25 cellular contexts compared by ENCODE assay signal in the genomic region with DNA sequence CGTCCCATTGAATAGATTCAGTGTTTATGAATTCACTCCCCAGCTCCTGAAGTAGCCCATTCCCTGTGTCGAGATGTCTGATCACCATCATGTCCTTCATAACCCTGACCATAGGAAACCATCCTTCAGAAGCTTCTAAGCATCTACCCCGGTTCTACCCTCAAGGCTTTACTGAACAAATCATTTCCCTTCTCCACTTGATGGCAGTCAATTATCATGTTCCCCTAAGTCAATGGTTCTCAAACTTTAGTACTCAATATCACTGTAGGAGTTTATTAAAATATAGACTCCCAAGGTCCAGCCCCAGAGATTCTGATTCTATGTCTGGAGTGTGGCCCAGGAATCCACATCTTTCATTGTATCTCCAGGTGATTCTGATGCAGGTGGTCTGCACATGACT.
DNase-seq lines count a peak whose midpoint lies in the region; ATAC-seq and TF ChIP-seq lines count a peak whose summit lies in the region.
"Had no signal": no experiment of that assay in that cellular context is flagged by ENCODE, and none has a peak within 500 bp of the region (broad histone marks: within the 10 kb centered on the region; RNA-seq: fewer than 3 reads in every experiment).

No MANE protein-coding gene starts in this region.

- ATAC-seq in heart left ventricle: peak in 2 of 4 donors; percentile 48 to 50
- ATAC-seq in GM18907 (IDR thresholded peaks at IDR 0.05; ENCODE audit: unreplicated experiment): no peak
- ATAC-seq: activated naive CD8-positive, alpha-beta T cell treated with anti-CD3 and anti-CD28 coated beads, Interleukin-2, amount 50 U/mL, for 24 hours; lower lobe of right lung; Right ventricle myocardium inferior; WTC11 had no signal

- H3K4me3 Mint-ChIP-seq in chondrocyte (ENCODE audit: unreplicated experiment): no peak overlapping the region
- H3K4me3 Mint-ChIP-seq in endothelial cell (ENCODE audit: unreplicated experiment): no peak overlapping the region
- H3K4me3 Mint-ChIP-seq: activated naive CD8-positive, alpha-beta T cell treated with anti-CD3 and anti-CD28 coated beads, Interleukin-2, amount 50 U/mL, for 24 hours; type B pancreatic cell; WTC11 had no signal

- H3K4me1 ChIP-seq in heart left ventricle (no peaks in the 10 kb centered on the region), right atrium auricular region (no peaks in the 10 kb centered on the region), tibial artery (no peaks in the 10 kb centered on the region)
- H3K4me1 ChIP-seq: lower lobe of right lung, stomach had no signal

- no peaks in the 10 kb centered on the region for H3K4me1 Mint-ChIP-seq in chondrocyte (ENCODE audit: low read depth)
- no peaks in the 10 kb centered on the region for H3K4me1 Mint-ChIP-seq in endothelial cell (ENCODE audit: unreplicated experiment)
- H3K4me1 Mint-ChIP-seq: activated naive CD8-positive, alpha-beta T cell treated with anti-CD3 and anti-CD28 coated beads, Interleukin-2, amount 50 U/mL, for 24 hours had no signal

- H3K36me3 Mint-ChIP-seq in chondrocyte (ENCODE audit: low read depth): no peaks in the 10 kb centered on the region
- no peaks in the 10 kb centered on the region for H3K36me3 Mint-ChIP-seq in endothelial cell (ENCODE audit: low read depth, unreplicated experiment)
- H3K36me3 Mint-ChIP-seq: type B pancreatic cell, WTC11 had no signal

- no peaks in the 10 kb centered on the region for H3K9me3 ChIP-seq in heart left ventricle
- H3K9me3 ChIP-seq in right atrium auricular region: no peaks in the 10 kb centered on the region
- H3K9me3 ChIP-seq in tibial artery: no peaks in the 10 kb centered on the region
- H3K9me3 ChIP-seq: lower lobe of right lung, stomach had no signal

- H3K4me3 ChIP-seq in heart left ventricle (no peak overlapping the region), right atrium auricular region (no peak overlapping the region), tibial artery (no peak overlapping the region)
- H3K4me3 ChIP-seq: lower lobe of right lung, stomach had no signal

- 79 to 91% (median 82%) methylated on average over 3 of the region's 3 CpGs for WGBS in heart left ventricle, 4 donors

- H3K27ac Mint-ChIP-seq in chondrocyte (ENCODE audit: unreplicated experiment): no peak overlapping the region
- H3K27ac Mint-ChIP-seq in endothelial cell (ENCODE audit: unreplicated experiment): no peak overlapping the region
- H3K27ac Mint-ChIP-seq: activated naive CD8-positive, alpha-beta T cell treated with anti-CD3 and anti-CD28 coated beads, Interleukin-2, amount 50 U/mL, for 24 hours; type B pancreatic cell; WTC11 had no signal

- intact Hi-C loops in heart left ventricle (cut with DNase I) (loop anchor here (1.0 to 10.0 kb wide), 5 partner anchors 228 to 327 kb away; partner anchors contain the start of gene SP5 (in 3 of the 10)), tibial artery (cut with DNase I; ENCODE audit: low total_unique reads) (no loop called here)

- no peaks in the 10 kb centered on the region for H3K9me3 Mint-ChIP-seq in chondrocyte (ENCODE audit: low read depth)
- H3K9me3 Mint-ChIP-seq in endothelial cell (ENCODE audit: unreplicated experiment): no peaks in the 10 kb centered on the region
- H3K9me3 Mint-ChIP-seq: activated naive CD8-positive, alpha-beta T cell treated with anti-CD3 and anti-CD28 coated beads, Interleukin-2, amount 50 U/mL, for 24 hours; type B pancreatic cell had no signal

- DNase-seq in heart left ventricle (no peak), right atrium auricular region (ENCODE audit: low spot score) (no peak), chondrocyte (ENCODE audit: low spot score) (no peak), lung microvascular endothelial cell (ENCODE audit: low read depth in 2 of 2) (peak; percentile 43 to 54), tibial artery (no peak), endothelial cell (ENCODE audit: low spot score) (no peak), COLO668 (lab: John Stamatoyannopoulos, UW; ENCODE audit: unreplicated experiment) (no peak)
- DNase-seq: activated CD4-positive, alpha-beta T cell treated with anti-CD3 and anti-CD28 coated beads, Interleukin-2, amount 50 U/mL, for 48 hours; activated gamma-delta T cell; activated naive CD8-positive, alpha-beta T cell treated with anti-CD3 and anti-CD28 coated beads, Interleukin-2, amount 50 U/mL, for 24 hours; COR-L47; cortex of kidney; islet precursor cell; lower lobe of right lung; NCI-H187; NCI-H226; NCI-H82; OCI-M1; retina; stomach; T-helper 9 cell had no signal

- H3K27me3 ChIP-seq in heart left ventricle (no peaks in the 10 kb centered on the region), right atrium auricular region (no peaks in the 10 kb centered on the region), tibial artery (no peaks in the 10 kb centered on the region)
- H3K27me3 ChIP-seq: stomach had no signal

- peaks cover 3% of the 10 kb centered on the region for H3K27me3 Mint-ChIP-seq in chondrocyte (ENCODE audit: low read depth)
- H3K27me3 Mint-ChIP-seq in endothelial cell (ENCODE audit: unreplicated experiment): peaks cover 1% of the 10 kb centered on the region
- H3K27me3 Mint-ChIP-seq: type B pancreatic cell had no signal

- H3K36me3 ChIP-seq in heart left ventricle (no peaks in the 10 kb centered on the region), right atrium auricular region (no peaks in the 10 kb centered on the region), tibial artery (no peaks in the 10 kb centered on the region)
- H3K36me3 ChIP-seq: lower lobe of right lung, stomach had no signal

- no peak for TF ChIP-seq POLR2A in heart left ventricle (IDR thresholded peaks at IDR 0.05)

- H3K27ac ChIP-seq in heart left ventricle (no peak overlapping the region), right atrium auricular region (no peak overlapping the region), tibial artery (no peak overlapping the region)
- H3K27ac ChIP-seq: lower lobe of right lung, stomach had no signal

- TF ChIP-seq CTCF in heart left ventricle (IDR thresholded peaks at IDR 0.05) (peak in 8 of 12 donors; percentile 23 to 57 (median 42)), right atrium auricular region (IDR thresholded peaks at IDR 0.05) (peak in 1 of 2 donors; percentile 28), chondrocyte (IDR thresholded peaks at IDR 0.05) (peak; percentile 42), tibial artery (IDR thresholded peaks at IDR 0.05) (peak; percentile 30 to 46), endothelial cell (IDR thresholded peaks at IDR 0.05; ENCODE audit: unreplicated experiment) (no peak)

Comparison
In these comparisons a context has a peak if more than half of its experiments do, and no peak if none do; other contexts are left out.
1. DNase-seq: peak in lung microvascular endothelial cell (2 of 2); none in heart left ventricle (0 of 5), right atrium auricular region (single experiment), chondrocyte (single experiment), tibial artery (0 of 2), endothelial cell (single experiment) and COLO668 (single experiment).